Comparison of ENCODE assay signal across 23 cellular contexts in the genomic region with DNA sequence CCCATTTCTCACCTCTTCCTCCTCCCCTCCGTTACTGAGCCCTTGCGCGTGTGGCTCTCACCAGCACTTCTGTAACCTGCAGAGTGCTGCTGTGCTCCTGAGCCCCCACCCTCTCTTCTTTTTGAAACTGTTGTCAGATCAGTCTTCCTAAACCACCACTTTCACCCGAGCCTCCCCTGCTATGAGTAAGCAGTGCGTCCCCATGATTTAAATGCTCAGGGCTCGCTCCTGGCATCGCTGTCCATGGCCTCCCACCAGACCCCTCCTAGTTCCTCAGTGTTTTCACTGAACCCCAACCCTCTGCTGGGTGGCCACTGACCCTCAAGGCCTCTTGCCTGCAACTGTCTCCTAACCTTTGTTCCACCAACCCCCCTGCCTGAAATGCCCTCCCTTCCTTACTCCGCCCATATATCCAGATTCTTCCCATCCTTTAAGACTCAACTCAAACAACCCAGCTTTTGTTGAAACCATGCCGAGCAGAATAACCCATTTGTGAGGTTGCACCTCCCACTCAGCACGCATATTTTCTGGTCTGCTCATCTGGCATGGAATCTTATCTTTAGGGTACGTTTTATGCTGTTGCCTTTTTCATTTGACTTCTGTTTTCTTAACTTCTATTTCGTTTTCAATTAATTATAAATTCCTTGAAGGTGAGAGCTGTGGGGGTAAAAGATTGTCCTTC.
DNase-seq lines count a peak whose midpoint lies in the region; ATAC-seq and TF ChIP-seq lines count a peak whose summit lies in the region.
"Had no signal": no experiment of that assay in that cellular context is flagged by ENCODE, and none has a peak within 500 bp of the region (broad histone marks: within the 10 kb centered on the region; RNA-seq: fewer than 3 reads in every experiment).

No MANE protein-coding gene starts in this region.

- no peaks in the 10 kb centered on the region for H3K36me3 ChIP-seq in CD8-positive, alpha-beta memory T cell (ENCODE audit: insufficient read depth, low read length)

- peak overlapping the region; percentile 14 for H3K27ac Mint-ChIP-seq in T-helper 17 cell
- no peak overlapping the region for H3K27ac Mint-ChIP-seq in endothelial cell (ENCODE audit: unreplicated experiment)
- H3K27ac Mint-ChIP-seq in osteocyte (ENCODE audit: unreplicated experiment): no peak overlapping the region
- no peak overlapping the region for H3K27ac Mint-ChIP-seq in activated T-helper 2 cell treated with anti-CD3 and anti-CD28 coated beads, Interferon-gamma antibody, Interleukin-2, Interleukin-4, amounts not matched to agents 10 μg/mL and 5 μg/mL and 100 μg/mL, durations not matched to agents 14 hours and 24 hours and 36 hours
- no peak overlapping the region for H3K27ac Mint-ChIP-seq in CD8-positive, alpha-beta memory T cell
- H3K27ac Mint-ChIP-seq: activated CD4-positive, alpha-beta memory T cell treated with anti-CD3 and anti-CD28 coated beads for 36 hours; CD4-positive, alpha-beta memory T cell; nephron progenitor cell had no signal

- H3K4me1 Mint-ChIP-seq in T-helper 17 cell (peaks cover 2% of the 10 kb centered on the region), endothelial cell (ENCODE audit: unreplicated experiment) (peaks cover 15% of the 10 kb centered on the region), osteocyte (ENCODE audit: unreplicated experiment) (peaks cover 10% of the 10 kb centered on the region)
- peaks cover 2% of the 10 kb centered on the region for H3K4me1 Mint-ChIP-seq in activated T-helper 2 cell treated with anti-CD3 and anti-CD28 coated beads, Interferon-gamma antibody, Interleukin-2, Interleukin-4, amounts not matched to agents 10 μg/mL and 5 μg/mL and 100 μg/mL, durations not matched to agents 14 hours and 24 hours and 36 hours (ENCODE audit: low read depth)
- H3K4me1 Mint-ChIP-seq in CD8-positive, alpha-beta memory T cell: no peaks in the 10 kb centered on the region
- H3K4me1 Mint-ChIP-seq: brain; CD4-positive, alpha-beta memory T cell had no signal

- CTCF ChIA-PET in CD8-positive, alpha-beta memory T cell (lab: Charles Lee): no interaction called here

- TF ChIP-seq CTCF in endothelial cell (IDR thresholded peaks at IDR 0.05; ENCODE audit: unreplicated experiment): no peak
- TF ChIP-seq CTCF in osteocyte (IDR thresholded peaks at IDR 0.05): no peak

- ATAC-seq in T-helper 17 cell: no peak
- ATAC-seq: left lobe of liver, Right ventricle myocardium inferior had no signal

- H3K27me3 Mint-ChIP-seq in T-helper 17 cell: peaks cover 48% of the 10 kb centered on the region
- H3K27me3 Mint-ChIP-seq in endothelial cell (ENCODE audit: unreplicated experiment): peaks cover 8% of the 10 kb centered on the region
- no peaks in the 10 kb centered on the region for H3K27me3 Mint-ChIP-seq in osteocyte (ENCODE audit: unreplicated experiment)
- H3K27me3 Mint-ChIP-seq in activated T-helper 2 cell treated with anti-CD3 and anti-CD28 coated beads, Interferon-gamma antibody, Interleukin-2, Interleukin-4, amounts not matched to agents 10 μg/mL and 5 μg/mL and 100 μg/mL, durations not matched to agents 14 hours and 24 hours and 36 hours (ENCODE audit: low read depth): no peaks in the 10 kb centered on the region
- H3K27me3 Mint-ChIP-seq in CD8-positive, alpha-beta memory T cell: peaks cover 22 to 38% of the 10 kb centered on the region in 2 donors

- no peaks in the 10 kb centered on the region for H3K27me3 ChIP-seq in CD8-positive, alpha-beta memory T cell (ENCODE audit: insufficient read depth, low read length, poor library complexity, severe bottlenecking)
- H3K27me3 ChIP-seq: dorsolateral prefrontal cortex had no signal

- intact Hi-C loops in activated T-helper 2 cell treated with anti-CD3 and anti-CD28 coated beads, Interferon-gamma antibody, Interleukin-2, Interleukin-4, amounts not matched to agents 10 μg/mL and 5 μg/mL and 100 μg/mL, durations not matched to agents 14 hours and 24 hours and 36 hours (cut with micrococcal nuclease): no loop called here

- no peak overlapping the region for H3K4me3 ChIP-seq in CD8-positive, alpha-beta memory T cell (ENCODE audit: low read length)
- H3K4me3 ChIP-seq: dorsolateral prefrontal cortex had no signal

- H3K36me3 Mint-ChIP-seq in T-helper 17 cell (ENCODE audit: low read depth) (peaks cover 3% of the 10 kb centered on the region), endothelial cell (ENCODE audit: low read depth, unreplicated experiment) (peaks cover 81% of the 10 kb centered on the region), osteocyte (ENCODE audit: unreplicated experiment) (peaks cover 71% of the 10 kb centered on the region)
- H3K36me3 Mint-ChIP-seq in activated T-helper 2 cell treated with anti-CD3 and anti-CD28 coated beads, Interferon-gamma antibody, Interleukin-2, Interleukin-4, amounts not matched to agents 10 μg/mL and 5 μg/mL and 100 μg/mL, durations not matched to agents 14 hours and 24 hours and 36 hours (ENCODE audit: low read depth): no peaks in the 10 kb centered on the region
- peaks cover 0 to 3% (median 0%) of the 10 kb centered on the region in 3 donors for H3K36me3 Mint-ChIP-seq in CD8-positive, alpha-beta memory T cell

- H3K27ac ChIP-seq in CD8-positive, alpha-beta memory T cell (ENCODE audit: low read depth, low read length): no peak overlapping the region

- DNase-seq in Daoy (ENCODE audit: low read depth) (peak; percentile 63), T-helper 17 cell (no peak), endothelial cell (ENCODE audit: low spot score) (no peak), osteocyte (ENCODE audit: extremely low spot score, unreplicated experiment) (peak; percentile 44), SHP77 treated with DMSO at 0.1 percent for 48 hours (lab: John Stamatoyannopoulos, UW) (no peak), pons (ENCODE audit: low spot score) (no peak)
- DNase-seq in activated T-helper 2 cell treated with anti-CD3 and anti-CD28 coated beads, Interferon-gamma antibody, Interleukin-2, Interleukin-4, amounts not matched to agents 10 μg/mL and 5 μg/mL and 100 μg/mL, durations not matched to agents 14 hours and 24 hours and 36 hours (ENCODE audit: low spot score): no peak
- no peak for DNase-seq in CD8-positive, alpha-beta memory T cell
- DNase-seq: activated CD4-positive, alpha-beta memory T cell treated with anti-CD3 and anti-CD28 coated beads for 36 hours; activated naive CD4-positive, alpha-beta T cell treated with anti-CD3 and anti-CD28 coated beads, Interleukin-2, amount 50 U/mL, for 16 hours; CD4-positive, alpha-beta memory T cell; DMS79 treated with DMSO at 0.1 percent for 48 hours; dorsolateral prefrontal cortex; erythroblast; glutamatergic neuron; midbrain; NCI-H1105; NCI-H524 treated with DMSO at 0.1 percent for 48 hours; nephron progenitor cell; T-helper 2 cell had no signal

- H3K9me3 Mint-ChIP-seq in endothelial cell (ENCODE audit: unreplicated experiment): no peaks in the 10 kb centered on the region
- H3K9me3 Mint-ChIP-seq in osteocyte (ENCODE audit: unreplicated experiment): peaks cover 13% of the 10 kb centered on the region
- no peaks in the 10 kb centered on the region for H3K9me3 Mint-ChIP-seq in activated T-helper 2 cell treated with anti-CD3 and anti-CD28 coated beads, Interferon-gamma antibody, Interleukin-2, Interleukin-4, amounts not matched to agents 10 μg/mL and 5 μg/mL and 100 μg/mL, durations not matched to agents 14 hours and 24 hours and 36 hours
- peaks cover 8 to 23% (median 16%) of the 10 kb centered on the region in 5 donors for H3K9me3 Mint-ChIP-seq in CD8-positive, alpha-beta memory T cell

- H3K9me3 ChIP-seq in T-helper 17 cell (ENCODE audit: control insufficient read depth, low read length, poor library complexity, severe bottlenecking): peaks cover 2% of the 10 kb centered on the region
- no peaks in the 10 kb centered on the region for H3K9me3 ChIP-seq in CD8-positive, alpha-beta memory T cell (ENCODE audit: low read length)

- H3K4me3 Mint-ChIP-seq in T-helper 17 cell (no peak overlapping the region), endothelial cell (ENCODE audit: unreplicated experiment) (peak overlapping the region; percentile 27), osteocyte (ENCODE audit: unreplicated experiment) (no peak overlapping the region)
- H3K4me3 Mint-ChIP-seq in activated T-helper 2 cell treated with anti-CD3 and anti-CD28 coated beads, Interferon-gamma antibody, Interleukin-2, Interleukin-4, amounts not matched to agents 10 μg/mL and 5 μg/mL and 100 μg/mL, durations not matched to agents 14 hours and 24 hours and 36 hours (ENCODE audit: low read depth): no peak overlapping the region
- no peak overlapping the region for H3K4me3 Mint-ChIP-seq in CD8-positive, alpha-beta memory T cell
- H3K4me3 Mint-ChIP-seq: activated CD4-positive, alpha-beta memory T cell treated with anti-CD3 and anti-CD28 coated beads for 36 hours; brain; CD4-positive, alpha-beta memory T cell; nephron progenitor cell had no signal

- H3K4me1 ChIP-seq in CD8-positive, alpha-beta memory T cell (ENCODE audit: insufficient read depth, low read length): no peaks in the 10 kb centered on the region

- POLR2A ChIA-PET in CD8-positive, alpha-beta memory T cell (lab: Charles Lee): no interaction called here

Comparison
In these comparisons a context has a peak if more than half of its experiments do, and no peak if none do; other contexts are left out.
1. DNase-seq: peak in Daoy (single experiment) and osteocyte (single experiment); none in T-helper 17 cell (0 of 3), endothelial cell (single experiment), SHP77 treated with DMSO at 0.1 percent for 48 hours (single experiment), pons (single experiment), activated T-helper 2 cell treated with anti-CD3 and anti-CD28 coated beads, Interferon-gamma antibody, Interleukin-2, Interleukin-4, amounts not matched to agents 10 μg/mL and 5 μg/mL and 100 μg/mL, durations not matched to agents 14 hours and 24 hours and 36 hours (single experiment) and CD8-positive, alpha-beta memory T cell (0 of 5).